Comparison of ENCODE assay signal across 23 cellular contexts in genomic region chr1:51048670-51049069, GRCh38. TPM values are rescaled to one million over a fixed set of nuclear protein-coding genes. Genes with fewer than 3 reads are reported as not detected.
"Had no signal": no experiment of that assay in that cellular context is flagged by ENCODE, and none has a peak within 500 bp of the region (broad histone marks: within the 10 kb centered on the region; RNA-seq: fewer than 3 reads in every experiment).

No MANE protein-coding gene starts in this region.

- ATAC-seq: activated CD4-positive, CD25-positive, alpha-beta regulatory T cell treated with anti-CD3 and anti-CD28 coated beads, Interleukin-2, amount 50 U/mL, for 24 hours; activated CD8-positive, alpha-beta T cell treated with anti-CD3 and anti-CD28 coated beads, Interleukin-2, amount 10 ng/mL, durations not matched to agents 7 days and 5 days had no signal

- H3K4me3 Mint-ChIP-seq: activated CD8-positive, alpha-beta T cell treated with anti-CD3 and anti-CD28 coated beads, Interleukin-2, amount 10 ng/mL, durations not matched to agents 7 days and 5 days; activated naive CD8-positive, alpha-beta T cell treated with anti-CD3 and anti-CD28 coated beads, Interleukin-2, amount 10 ng/mL, durations not matched to agents 7 days and 5 days; T-helper 1 cell treated with Interleukin-12 subunit alpha and Interleukin-12 subunit beta and Interleukin-4 antibody, amounts not matched to agents 30 μg/mL and 1 μg/mL, for 36 hours had no signal

- H3K4me1 ChIP-seq: adrenal gland, Peyer's patch, SJCRH30 had no signal

- H3K27me3 ChIP-seq: adrenal gland, Peyer's patch, SJCRH30 had no signal

- H3K9me3 Mint-ChIP-seq: activated naive CD8-positive, alpha-beta T cell treated with anti-CD3 and anti-CD28 coated beads, Interleukin-2, amount 10 ng/mL, durations not matched to agents 7 days and 5 days; T-helper 1 cell treated with Interleukin-12 subunit alpha and Interleukin-12 subunit beta and Interleukin-4 antibody, amounts not matched to agents 30 μg/mL and 1 μg/mL, for 36 hours had no signal

- H3K36me3 ChIP-seq: adrenal gland, Peyer's patch, SJCRH30 had no signal

- H3K36me3 Mint-ChIP-seq: activated naive CD8-positive, alpha-beta T cell treated with anti-CD3 and anti-CD28 coated beads, Interleukin-2, amount 10 ng/mL, durations not matched to agents 7 days and 5 days had no signal

- H3K27ac ChIP-seq: adrenal gland, Peyer's patch, RWPE1, SJCRH30 had no signal

- H3K9me3 ChIP-seq: adrenal gland, Peyer's patch, SJCRH30 had no signal

- DNase-seq: activated CD4-positive, alpha-beta T cell treated with anti-CD3 and anti-CD28 coated beads for 4 hours; activated CD8-positive, alpha-beta memory T cell treated with anti-CD3 and anti-CD28 coated beads, Interleukin-2, amount 50 U/mL, for 48 hours; activated CD8-positive, alpha-beta T cell treated with anti-CD3 and anti-CD28 coated beads, Interleukin-2, amount 10 ng/mL, durations not matched to agents 7 days and 5 days; activated naive CD4-positive, alpha-beta T cell treated with anti-CD3 and anti-CD28 coated beads, Interleukin-2, amount 50 U/mL, for 16 hours; activated naive CD8-positive, alpha-beta T cell treated with anti-CD3 and anti-CD28 coated beads, Interleukin-2, amount 10 ng/mL, durations not matched to agents 7 days and 5 days; activated T-cell treated with anti-CD3 and anti-CD28 coated beads, Interleukin-2, amount 50 U/mL, for 1 hour; anterior cingulate cortex; cerebellar nuclear complex; NCI-H1048; NCI-H146; NCI-H187 treated with DMSO at 0.1 percent for 48 hours; NCI-H2107; NCI-H446 treated with DMSO at 0.1 percent for 48 hours; NCI-H524 treated with DMSO at 0.1 percent for 48 hours; NCI-H774; Peyer's patch; Right ventricle myocardium superior had no signal

- H3K27ac Mint-ChIP-seq: activated CD8-positive, alpha-beta T cell treated with anti-CD3 and anti-CD28 coated beads, Interleukin-2, amount 10 ng/mL, durations not matched to agents 7 days and 5 days; activated naive CD8-positive, alpha-beta T cell treated with anti-CD3 and anti-CD28 coated beads, Interleukin-2, amount 10 ng/mL, durations not matched to agents 7 days and 5 days; T-helper 1 cell treated with Interleukin-12 subunit alpha and Interleukin-12 subunit beta and Interleukin-4 antibody, amounts not matched to agents 30 μg/mL and 1 μg/mL, for 36 hours had no signal

- H3K4me3 ChIP-seq: adrenal gland, Peyer's patch, SJCRH30 had no signal

RNA-seq across cellular contexts. Expression of gene C1orf185, which starts 53.4 kb away (rescaled TPM):
- total RNA-seq: activated CD8-positive, alpha-beta T cell treated with anti-CD3 and anti-CD28 coated beads, Interleukin-2, amount 10 ng/mL, durations not matched to agents 7 days and 5 days; activated naive CD8-positive, alpha-beta T cell treated with anti-CD3 and anti-CD28 coated beads, Interleukin-2, amount 10 ng/mL, durations not matched to agents 7 days and 5 days; adrenal gland; cardiac septum; Peyer's patch; Right ventricle myocardium superior; SJCRH30 had no signal
- polyA plus RNA-seq: adrenal gland had no signal
